In the genomic region with DNA sequence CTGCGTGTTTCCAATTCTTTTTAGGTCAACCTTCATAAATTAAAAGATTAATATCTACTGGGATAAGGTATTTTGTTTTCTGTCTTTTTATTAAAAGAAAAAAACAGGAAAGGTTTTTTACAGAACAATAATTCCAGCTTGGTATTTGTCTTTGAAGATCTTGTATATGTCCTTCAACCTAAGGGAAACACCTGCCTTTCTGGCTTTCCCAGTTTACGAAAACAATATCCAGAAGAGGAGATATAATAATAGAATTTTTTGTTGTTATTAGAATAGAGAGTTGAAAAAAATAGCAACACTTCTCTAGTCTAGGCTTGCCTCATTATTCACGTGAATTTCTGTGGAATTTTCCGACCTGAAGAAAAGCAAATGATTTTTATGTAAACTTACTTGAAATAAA, we compare ENCODE assay signal across 11 cellular contexts.
"Had no signal": no experiment of that assay in that cellular context is flagged by ENCODE, and none has a peak within 500 bp of the region (broad histone marks: within the 10 kb centered on the region; RNA-seq: fewer than 3 reads in every experiment).

No MANE protein-coding gene starts in this region.

- ATAC-seq: GM23338, HCT116 had no signal

- FAIRE-seq: H1, H54 had no signal

- H2AFZ ChIP-seq: GM23248, GM23338 had no signal

- H3K27ac ChIP-seq: GM23248 had no signal

- DNase-seq: GM23248, GOT3, H7, H9, HCEC 1CT, HFFc6 had no signal

- H3K9me3 Mint-ChIP-seq: GM23338, H9 had no signal

- H3K4me1 ChIP-seq: HAP-1 had no signal

- H3K9ac ChIP-seq: GM23248 had no signal

- H3K9me3 ChIP-seq: HAP-1 had no signal

- H3K4me1 Mint-ChIP-seq: GM23338 had no signal

- H3K4me2 ChIP-seq: GM23338 had no signal

- H3K4me3 Mint-ChIP-seq: GM23338, H9, HFFc6 had no signal

- H3K27ac Mint-ChIP-seq: GM23338, H9, HFFc6 had no signal

- H3K4me3 ChIP-seq: GM23248, GM23338, HAP-1 had no signal

- H3K36me3 ChIP-seq: HAP-1 had no signal
